ENCODE assay signal across 15 cellular contexts in genomic region chr5:179824745-179825112, GRCh38. TPM values are rescaled to one million over a fixed set of nuclear protein-coding genes. Genes with fewer than 3 reads are reported as not detected.
DNase-seq lines count a peak whose midpoint lies in the region; ATAC-seq and TF ChIP-seq lines count a peak whose summit lies in the region.
"Had no signal": no experiment of that assay in that cellular context is flagged by ENCODE, and none has a peak within 500 bp of the region (broad histone marks: within the 10 kb centered on the region; RNA-seq: fewer than 3 reads in every experiment).

No MANE protein-coding gene starts in this region.

- POLR2A ChIA-PET in naive thymus-derived CD8-positive, alpha-beta T cell (lab: Charles Lee): interaction anchor here (0.6 to 1.4 kb wide), 3 partner anchors 13 to 28 kb away, joined by 3 to 4 read pairs (median 3); no protein-coding TSS in a partner anchor

- peaks cover 55% of the 10 kb centered on the region for H3K79me2 ChIP-seq in hepatocyte

- peak overlapping the region; percentile 95 for H3K4me2 ChIP-seq in hepatocyte

- TF ChIP-seq CTCF in hepatocyte (IDR thresholded peaks at IDR 0.05; ENCODE audit: poor library complexity): no peak

- no peak overlapping the region for H3K27ac ChIP-seq in hepatocyte
- peak overlapping the region; percentile 100 for H3K27ac ChIP-seq in subcutaneous abdominal adipose tissue (ENCODE audit: low read depth, low read length)

- H3K4me3 ChIP-seq in hepatocyte (no peak overlapping the region), subcutaneous abdominal adipose tissue (ENCODE audit: low read depth in 1 of 5, low read length in 5 of 5) (peak overlapping the region in 3 of 5 donors; percentile 17 to 91 (median 43))

- H3K27me3 ChIP-seq in hepatocyte: no peaks in the 10 kb centered on the region
- H3K27me3 ChIP-seq in subcutaneous abdominal adipose tissue (ENCODE audit: control insufficient read depth in 5 of 5, insufficient read depth in 4 of 5, low read length in 5 of 5): no peaks in the 10 kb centered on the region
- H3K27me3 ChIP-seq: gastroesophageal sphincter had no signal

- H3K36me3 Mint-ChIP-seq in activated T-cell treated with anti-CD3 and anti-CD28 coated beads, Interleukin-2, amount 50 U/mL, for 24 hours (ENCODE audit: low read depth): peaks cover 82% of the 10 kb centered on the region
- H3K36me3 Mint-ChIP-seq in activated T-helper 17 cell treated with anti-CD3 and anti-CD28 coated beads, Interleukin-2, amount 50 U/mL, for 72 hours (ENCODE audit: low read depth): peaks cover 87% of the 10 kb centered on the region
- peaks cover 0 to 70% (median 10%) of the 10 kb centered on the region in 3 donors for H3K36me3 Mint-ChIP-seq in naive thymus-derived CD8-positive, alpha-beta T cell

- ATAC-seq in activated T-helper 17 cell treated with anti-CD3 and anti-CD28 coated beads, Interleukin-2, amount 50 U/mL, for 72 hours (replicated peaks): no peak
- no peak for ATAC-seq in naive thymus-derived CD8-positive, alpha-beta T cell
- ATAC-seq in left lobe of liver: no peak
- ATAC-seq: gastroesophageal sphincter had no signal

- peaks cover 62% of the 10 kb centered on the region for H3K4me1 Mint-ChIP-seq in activated T-cell treated with anti-CD3 and anti-CD28 coated beads, Interleukin-2, amount 50 U/mL, for 24 hours (ENCODE audit: low read depth)
- H3K4me1 Mint-ChIP-seq in activated T-helper 17 cell treated with anti-CD3 and anti-CD28 coated beads, Interleukin-2, amount 50 U/mL, for 72 hours: peaks cover 25% of the 10 kb centered on the region
- H3K4me1 Mint-ChIP-seq in naive thymus-derived CD8-positive, alpha-beta T cell: peaks cover 30 to 51% (median 47%) of the 10 kb centered on the region in 4 donors

- peak overlapping the region; percentile 23 for H3K27ac Mint-ChIP-seq in activated T-cell treated with anti-CD3 and anti-CD28 coated beads, Interleukin-2, amount 50 U/mL, for 24 hours
- H3K27ac Mint-ChIP-seq in activated T-helper 17 cell treated with anti-CD3 and anti-CD28 coated beads, Interleukin-2, amount 50 U/mL, for 72 hours: peak overlapping the region; percentile 75
- H3K27ac Mint-ChIP-seq in naive thymus-derived CD8-positive, alpha-beta T cell: peak overlapping the region in 5 of 10 donors; percentile 44 to 89 (median 75)
- H3K27ac Mint-ChIP-seq: activated CD4-positive, alpha-beta memory T cell treated with anti-CD3 and anti-CD28 coated beads, Interleukin-2, amount 10 ng/mL, durations not matched to agents 7 days and 5 days; endodermal cell had no signal

- no peak for DNase-seq in activated T-cell treated with anti-CD3 and anti-CD28 coated beads, Interleukin-2, amount 50 U/mL, for 24 hours
- no peak for DNase-seq in activated T-cell treated with anti-CD3 and anti-CD28 coated beads for 4 hours
- DNase-seq in hepatocyte (ENCODE audit: low spot score): peak; percentile 14
- no peak for DNase-seq in naive thymus-derived CD8-positive, alpha-beta T cell
- DNase-seq in left lobe of liver (ENCODE audit: low spot score): no peak
- no peak for DNase-seq in C1 segment of cervical spinal cord (lab: John Stamatoyannopoulos, UW)
- DNase-seq: activated CD4-positive, alpha-beta memory T cell treated with anti-CD3 and anti-CD28 coated beads, Interleukin-2, amount 10 ng/mL, durations not matched to agents 7 days and 5 days; activated gamma-delta T cell treated with Interleukin-2 at 50 U/mL for 16 hours; endodermal cell; immature natural killer cell; midbrain; NCI-H1694 had no signal

- no peak overlapping the region for H2AFZ ChIP-seq in hepatocyte

- H3K4me1 ChIP-seq in hepatocyte (ENCODE audit: insufficient read depth): peaks cover 37% of the 10 kb centered on the region
- H3K4me1 ChIP-seq in subcutaneous abdominal adipose tissue (ENCODE audit: control insufficient read depth in 5 of 5, insufficient read depth in 5 of 5, low read length in 5 of 5): peaks cover 19 to 74% (median 64%) of the 10 kb centered on the region in 5 donors

- WGBS in hepatocyte (ENCODE audit: low lambda C conversion rate, missing lambda C conversion rate): 80% methylated on average over 3 of the region's 3 CpGs

- H3K9me2 ChIP-seq in hepatocyte (replicated peaks; ENCODE audit: insufficient read depth): no peaks in the 10 kb centered on the region

- peaks cover 71% of the 10 kb centered on the region for H4K20me1 ChIP-seq in hepatocyte (ENCODE audit: insufficient read depth, poor library complexity, severe bottlenecking)

- no peaks in the 10 kb centered on the region for H3K9me3 Mint-ChIP-seq in activated T-cell treated with anti-CD3 and anti-CD28 coated beads, Interleukin-2, amount 50 U/mL, for 24 hours
- no peaks in the 10 kb centered on the region for H3K9me3 Mint-ChIP-seq in activated T-helper 17 cell treated with anti-CD3 and anti-CD28 coated beads, Interleukin-2, amount 50 U/mL, for 72 hours
- no peaks in the 10 kb centered on the region for H3K9me3 Mint-ChIP-seq in naive thymus-derived CD8-positive, alpha-beta T cell
- H3K9me3 Mint-ChIP-seq: activated CD4-positive, alpha-beta memory T cell treated with anti-CD3 and anti-CD28 coated beads, Interleukin-2, amount 10 ng/mL, durations not matched to agents 7 days and 5 days; endodermal cell; immature natural killer cell had no signal

- H3K36me3 ChIP-seq in hepatocyte (replicated peaks; ENCODE audit: insufficient read depth, low read depth): no peaks in the 10 kb centered on the region
- H3K36me3 ChIP-seq in subcutaneous abdominal adipose tissue (ENCODE audit: control insufficient read depth in 5 of 5, insufficient read depth in 5 of 5, low read length in 5 of 5): peaks cover 0 to 77% (median 70%) of the 10 kb centered on the region in 5 donors

- H3K4me3 Mint-ChIP-seq in activated T-cell treated with anti-CD3 and anti-CD28 coated beads, Interleukin-2, amount 50 U/mL, for 24 hours: no peak overlapping the region
- H3K4me3 Mint-ChIP-seq in activated T-helper 17 cell treated with anti-CD3 and anti-CD28 coated beads, Interleukin-2, amount 50 U/mL, for 72 hours: peak overlapping the region; percentile 32
- H3K4me3 Mint-ChIP-seq in naive thymus-derived CD8-positive, alpha-beta T cell: peak overlapping the region in 3 of 10 donors; percentile 10 to 47 (median 12)
- H3K4me3 Mint-ChIP-seq: activated CD4-positive, alpha-beta memory T cell treated with anti-CD3 and anti-CD28 coated beads, Interleukin-2, amount 10 ng/mL, durations not matched to agents 7 days and 5 days; endodermal cell; immature natural killer cell had no signal

- no peaks in the 10 kb centered on the region for H3K27me3 Mint-ChIP-seq in activated T-cell treated with anti-CD3 and anti-CD28 coated beads, Interleukin-2, amount 50 U/mL, for 24 hours
- H3K27me3 Mint-ChIP-seq in activated T-helper 17 cell treated with anti-CD3 and anti-CD28 coated beads, Interleukin-2, amount 50 U/mL, for 72 hours: no peaks in the 10 kb centered on the region
- H3K27me3 Mint-ChIP-seq in naive thymus-derived CD8-positive, alpha-beta T cell: peaks cover 0 to 2% (median 0%) of the 10 kb centered on the region in 5 donors
- H3K27me3 Mint-ChIP-seq: activated CD4-positive, alpha-beta memory T cell treated with anti-CD3 and anti-CD28 coated beads, Interleukin-2, amount 10 ng/mL, durations not matched to agents 7 days and 5 days had no signal

- H3K9ac ChIP-seq in subcutaneous abdominal adipose tissue (ENCODE audit: low read length in 5 of 5): no peak overlapping the region

- H3K9me3 ChIP-seq in hepatocyte (ENCODE audit: low read depth) (no peaks in the 10 kb centered on the region), subcutaneous abdominal adipose tissue (ENCODE audit: control insufficient read depth in 5 of 5, low read length in 5 of 5) (no peaks in the 10 kb centered on the region)
- H3K9me3 ChIP-seq: gastroesophageal sphincter had no signal

RNA-seq across cellular contexts. Expression of gene SQSTM1, which starts 4.0 kb away (rescaled TPM):
- 100 to 1,000 TPM; 130 to 188 TPM for total RNA-seq in activated T-helper 17 cell treated with anti-CD3 and anti-CD28 coated beads, Interleukin-2, amount 50 U/mL, for 72 hours
- total RNA-seq in hepatocyte (372 and 402 TPM in 2 replicates), left lobe of liver (361 TPM)
- 641 and 727 TPM in 2 replicates for polyA plus RNA-seq in hepatocyte
- total RNA-seq in naive thymus-derived CD8-positive, alpha-beta T cell: 100 to 1,000 TPM; 357 to 370 TPM
- polyA plus RNA-seq in naive thymus-derived CD8-positive, alpha-beta T cell: 100 to 1,000 TPM; 144 to 157 (median 150) TPM

RNA-seq across cellular contexts. Expression of gene MGAT4B, which starts 18.1 kb away (rescaled TPM):
- 10 to 100 TPM; 56.1 to 68.5 TPM for total RNA-seq in activated T-helper 17 cell treated with anti-CD3 and anti-CD28 coated beads, Interleukin-2, amount 50 U/mL, for 72 hours
- 132 and 159 TPM in 2 replicates for total RNA-seq in hepatocyte
- 233 and 243 TPM in 2 replicates for polyA plus RNA-seq in hepatocyte
- 100 to 1,000 TPM; 170 to 175 TPM for total RNA-seq in naive thymus-derived CD8-positive, alpha-beta T cell
- polyA plus RNA-seq in naive thymus-derived CD8-positive, alpha-beta T cell: 10 to 100 TPM in 2 of 3 donors, 1 to 10 TPM in 1; 7.8 to 20.9 (median 13.5) TPM
- 192 TPM for total RNA-seq in left lobe of liver

RNA-seq across cellular contexts. Expression of gene LTC4S, which starts 30.9 kb away (rescaled TPM):
- 1 to 10 TPM; 1.3 to 1.4 TPM for total RNA-seq in activated T-helper 17 cell treated with anti-CD3 and anti-CD28 coated beads, Interleukin-2, amount 50 U/mL, for 72 hours
- 0.72 TPM in 1 of 2 replicates, not detected in the other for total RNA-seq in hepatocyte
- polyA plus RNA-seq in hepatocyte: 3.7 and 6.5 TPM in 2 replicates
- 1 to 10 TPM; 5.5 to 6.1 TPM for total RNA-seq in naive thymus-derived CD8-positive, alpha-beta T cell
- polyA plus RNA-seq in naive thymus-derived CD8-positive, alpha-beta T cell: 1 to 10 TPM; 1.5 to 2.9 (median 2.0) TPM
- total RNA-seq in left lobe of liver: 2.6 TPM

RNA-seq across cellular contexts. Expression of gene MRNIP, which starts 33.9 kb away (rescaled TPM):
- 10 to 100 TPM; 17.4 to 35.2 TPM for total RNA-seq in activated T-helper 17 cell treated with anti-CD3 and anti-CD28 coated beads, Interleukin-2, amount 50 U/mL, for 72 hours
- total RNA-seq in hepatocyte (11.2 and 21.2 TPM in 2 replicates), left lobe of liver (12.8 TPM)
- 28.5 and 51.6 TPM in 2 replicates for polyA plus RNA-seq in hepatocyte
- 100 to 1,000 TPM; 119 to 122 TPM for total RNA-seq in naive thymus-derived CD8-positive, alpha-beta T cell
- polyA plus RNA-seq in naive thymus-derived CD8-positive, alpha-beta T cell: 10 to 100 TPM; 13.6 to 18.5 (median 15.5) TPM
